Comparison of ENCODE assay signal across 25 cellular contexts in genomic region chr19:31883299-31883990, GRCh38.
A peak's percentile ranks its signal among the peaks of the same experiment; 100 is the strongest.
DNase-seq lines count a peak whose midpoint lies in the region; ATAC-seq and TF ChIP-seq lines count a peak whose summit lies in the region.
"Had no signal": no experiment of that assay in that cellular context is flagged by ENCODE, and none has a peak within 500 bp of the region (broad histone marks: within the 10 kb centered on the region; RNA-seq: fewer than 3 reads in every experiment).

No MANE protein-coding gene starts in this region.

- H3K79me2 ChIP-seq in osteoblast (ENCODE audit: insufficient read depth, low read length), result no peaks in the 10 kb centered on the region

- intact Hi-C loops in right lobe of liver (cut with DNase I), result no loop called here

- WGBS in right lobe of liver (ENCODE audit: insufficient coverage, low coverage, low lambda C conversion rate, missing lambda C conversion rate), result 56% methylated on average over 5 of the region's 17 CpGs

- no peaks in the 10 kb centered on the region for H3K4me1 ChIP-seq in osteoblast (ENCODE audit: insufficient read depth, low read length)
- H3K4me1 ChIP-seq in right lobe of liver, result no peaks in the 10 kb centered on the region
- H3K4me1 ChIP-seq: BLaER1 treated with 17β-estradiol and CSF1 and Interleukin-3, amounts not matched to agents 10 nM and 100 nM; SJSA1 had no signal

- H3K36me3 ChIP-seq in osteoblast (ENCODE audit: insufficient read depth, low read length) (no peaks in the 10 kb centered on the region), right lobe of liver (no peaks in the 10 kb centered on the region)
- H3K36me3 ChIP-seq: BLaER1 treated with 17β-estradiol and CSF1 and Interleukin-3, amounts not matched to agents 10 nM and 100 nM; SJSA1 had no signal

- H3K4me2 ChIP-seq in osteoblast (ENCODE audit: insufficient read depth, low read length), result no peak overlapping the region
- H3K4me2 ChIP-seq: BLaER1 treated with 17β-estradiol and CSF1 and Interleukin-3, amounts not matched to agents 10 nM and 100 nM; PC-9 had no signal

- TF ChIP-seq POLR2A in right lobe of liver (IDR thresholded peaks at IDR 0.05), result no peak

- ATAC-seq in right lobe of liver, result no peak
- ATAC-seq in stimulated activated naive CD8-positive, alpha-beta T cell treated with anti-CD3 and anti-CD28 coated beads, Interleukin-15, Interleukin-2, amounts not matched to agents 100 U/mL and 50 U/mL, for 24 hours, result no peak
- ATAC-seq: HepG2 had no signal

- H3K4me3 ChIP-seq in osteoblast (ENCODE audit: insufficient read depth, low read length) (no peak overlapping the region), right lobe of liver (no peak overlapping the region)
- H3K4me3 ChIP-seq: BLaER1 treated with 17β-estradiol and CSF1 and Interleukin-3, amounts not matched to agents 10 nM and 100 nM; GM23248; PC-9; SJSA1 had no signal

- DNase-seq in NCI-H526 treated with DMSO at 0.1 percent for 48 hours (lab: John Stamatoyannopoulos, UW) (peak; percentile 32), astrocyte of the hippocampus (ENCODE audit: low read depth, low spot score) (peak; percentile 3), left kidney (ENCODE audit: low read depth, low spot score) (peak; percentile 80), osteoblast (ENCODE audit: insufficient read length, low spot score, missing footprints) (peak; percentile 62), right lobe of liver (no peak)
- no peak for DNase-seq in stimulated activated CD4-positive, alpha-beta T cell treated with anti-CD3 and anti-CD28 coated beads, Interleukin-15, amount 100 ng/mL, for 24 hours
- DNase-seq in stimulated activated naive CD8-positive, alpha-beta T cell treated with anti-CD3 and anti-CD28 coated beads, Interleukin-15, Interleukin-2, amounts not matched to agents 100 U/mL and 50 U/mL, for 24 hours, result no peak
- DNase-seq: AML-193; CD4-positive, alpha-beta T cell; GM23248; H9; HFFc6; Kasumi-1; NCI-H1092 treated with DMSO at 0.1 percent for 48 hours; NCI-H1436 treated with DMSO at 0.1 percent for 48 hours; NCI-H187 treated with DMSO at 0.1 percent for 48 hours; NCI-H2171 treated with DMSO at 0.1 percent for 48 hours; NCI-H345; NCI-H510A treated with DMSO at 0.1 percent for 48 hours; NCI-H748 treated with DMSO at 0.1 percent for 48 hours; PC-9; Right ventricle myocardium superior had no signal

- no peaks in the 10 kb centered on the region for H3K27me3 ChIP-seq in osteoblast (ENCODE audit: insufficient read depth, low read length)
- H3K27me3 ChIP-seq in right lobe of liver, result no peaks in the 10 kb centered on the region
- H3K27me3 ChIP-seq: BLaER1 treated with 17β-estradiol and CSF1 and Interleukin-3, amounts not matched to agents 10 nM and 100 nM; SJSA1 had no signal

- no peak overlapping the region for H3K27ac ChIP-seq in osteoblast (ENCODE audit: low read depth, low read length)
- H3K27ac ChIP-seq in right lobe of liver, result no peak overlapping the region
- H3K27ac ChIP-seq: BLaER1 treated with 17β-estradiol and CSF1 and Interleukin-3, amounts not matched to agents 10 nM and 100 nM; GM23248; PC-9; SJSA1 had no signal

- TF ChIP-seq CTCF in osteoblast (IDR thresholded peaks at IDR 0.05; ENCODE audit: extremely low read depth, low read depth, low read length) (no peak), right lobe of liver (IDR thresholded peaks at IDR 0.05) (no peak)

- H3K9me3 ChIP-seq in osteoblast (ENCODE audit: low read depth, low read length) (peaks cover 2% of the 10 kb centered on the region), right lobe of liver (no peaks in the 10 kb centered on the region)
- H3K9me3 ChIP-seq: BLaER1 treated with 17β-estradiol and CSF1 and Interleukin-3, amounts not matched to agents 10 nM and 100 nM; SJSA1 had no signal

- H4K20me1 ChIP-seq in osteoblast (ENCODE audit: insufficient read depth, low read length), result no peaks in the 10 kb centered on the region
- H4K20me1 ChIP-seq: BLaER1 treated with 17β-estradiol and CSF1 and Interleukin-3, amounts not matched to agents 10 nM and 100 nM had no signal

- H2AFZ ChIP-seq in osteoblast (ENCODE audit: low read length), result no peak overlapping the region
- H2AFZ ChIP-seq: GM23248, PC-9 had no signal

Comparison
In these comparisons a context has a peak if more than half of its experiments do, and no peak if none do; other contexts are left out.
1. DNase-seq: peak in NCI-H526 treated with DMSO at 0.1 percent for 48 hours (single experiment), astrocyte of the hippocampus (single experiment), left kidney (single experiment) and osteoblast (single experiment); none in stimulated activated CD4-positive, alpha-beta T cell treated with anti-CD3 and anti-CD28 coated beads, Interleukin-15, amount 100 ng/mL, for 24 hours (single experiment), right lobe of liver (0 of 3) and stimulated activated naive CD8-positive, alpha-beta T cell treated with anti-CD3 and anti-CD28 coated beads, Interleukin-15, Interleukin-2, amounts not matched to agents 100 U/mL and 50 U/mL, for 24 hours (single experiment).